Comparison of ENCODE assay signal across 8 cellular contexts in the genomic region with DNA sequence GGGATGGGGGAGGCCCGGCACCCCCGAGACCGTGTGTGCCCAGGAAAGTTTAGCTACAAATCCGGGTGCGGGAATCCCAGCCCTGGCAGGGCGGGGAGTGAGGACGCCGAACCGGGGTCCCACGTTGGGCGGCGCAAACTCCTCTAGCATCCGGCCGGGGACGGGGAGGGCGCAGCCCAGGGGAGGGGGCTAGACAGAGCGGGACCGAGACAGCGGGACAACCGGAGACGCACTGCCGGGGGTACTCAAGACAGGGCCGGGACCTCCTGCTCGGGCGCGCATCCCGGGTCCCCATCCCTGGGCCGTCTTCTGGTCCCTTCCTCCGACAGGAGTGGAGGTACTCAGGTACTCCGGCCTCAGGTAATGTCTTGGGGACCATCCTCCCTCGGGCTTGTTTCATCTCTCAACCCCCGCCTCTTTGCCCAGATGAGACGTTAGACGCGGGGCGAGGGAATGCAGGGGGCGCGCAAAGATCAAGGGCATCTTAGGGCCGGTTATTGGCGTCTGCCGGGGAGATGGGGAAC. TPM values are rescaled to one million over a fixed set of nuclear protein-coding genes. Genes with fewer than 3 reads are reported as not detected.
DNase-seq lines count a peak whose midpoint lies in the region; ATAC-seq, FAIRE-seq and TF ChIP-seq lines count a peak whose summit lies in the region.

No MANE protein-coding gene starts in this region.

- TF ChIP-seq CTCF in A549 (IDR thresholded peaks at IDR 0.05): no peak
- no peak for TF ChIP-seq CTCF in kidney epithelial cell (IDR thresholded peaks at IDR 0.05; ENCODE audit: insufficient read depth, low read length, poor library complexity, severe bottlenecking)
- TF ChIP-seq CTCF in tibial nerve (IDR thresholded peaks at IDR 0.05): no peak

- peaks cover 14% of the 10 kb centered on the region for H3K4me1 Mint-ChIP-seq in activated naive CD8-positive, alpha-beta T cell (ENCODE audit: low read depth)

- CTCF ChIA-PET in A549 (lab: Yijun Ruan, JAX): interaction anchor here (1.2 to 2.5 kb wide), 9 partner anchors 11 to 453 kb away, joined by 3 to 16 read pairs (median 5); no protein-coding TSS in a partner anchor
- CTCF ChIA-PET in HEK293T (lab: Yijun Ruan, JAX): no interaction called here

- DNase-seq in A549 (ENCODE audit: low read depth in 1 of 2, low spot score in 1 of 2) (no peak), HEK293T (ENCODE audit: extremely low spot score) (peak; percentile 13), kidney epithelial cell (ENCODE audit: low read depth) (no peak), tibial nerve (ENCODE audit: low spot score in 2 of 2) (no peak), NOMO-1 treated with dmso at 0.1 percent for 144 hours (lab: John Stamatoyannopoulos, UW; ENCODE audit: unreplicated experiment) (no peak)

- TF ChIP-seq POLR2A in A549 (IDR thresholded peaks at IDR 0.05; ENCODE audit: low read length) (no peak), tibial nerve (IDR thresholded peaks at IDR 0.05) (no peak)

- peak overlapping the region; percentile 93 for H3K4me2 ChIP-seq in A549

- peaks cover 27% of the 10 kb centered on the region for H3K27me3 ChIP-seq in kidney epithelial cell (ENCODE audit: control insufficient read depth, insufficient read depth, low read length)
- no peaks in the 10 kb centered on the region for H3K27me3 ChIP-seq in tibial nerve

- H3K4me1 ChIP-seq in A549 (peaks cover 7% of the 10 kb centered on the region; the same call in 2 of the 3 replicates), tibial nerve (peaks cover 0 to 18% (median 4%) of the 10 kb centered on the region in 4 donors)

- peak overlapping the region; percentile 72 for H3K4me3 Mint-ChIP-seq in activated naive CD8-positive, alpha-beta T cell

- ATAC-seq in A549: 0 out of 6 replicates have a peak, but pooled peaks of 1 of the 2 experiments have one; percentile 4
- no peak for ATAC-seq in HG02588 (IDR thresholded peaks at IDR 0.05; ENCODE audit: unreplicated experiment)
- no peak for ATAC-seq in HG03025 (IDR thresholded peaks at IDR 0.05; ENCODE audit: low FRiP score, unreplicated experiment)

- peaks cover 10% of the 10 kb centered on the region for H3K27me3 Mint-ChIP-seq in activated naive CD8-positive, alpha-beta T cell

- no peaks in the 10 kb centered on the region for H3K36me3 ChIP-seq in kidney epithelial cell (ENCODE audit: control insufficient read depth, insufficient read depth, low read length)
- H3K36me3 ChIP-seq in tibial nerve: no peaks in the 10 kb centered on the region

- H3K9me3 ChIP-seq in A549 (no peaks in the 10 kb centered on the region), tibial nerve (no peaks in the 10 kb centered on the region)

- no peak for FAIRE-seq in A549 (lab: Jason Lieb, UNC)

- POLR2A ChIA-PET in A549 (lab: Yijun Ruan, JAX) (no interaction called here), HEK293T (lab: Yijun Ruan, JAX) (interaction anchor here (0.6 to 0.9 kb wide), 2 partner anchors 7 to 11 kb away, joined by 3 read pairs; no protein-coding TSS in a partner anchor)

- H3K27ac ChIP-seq in A549: peak overlapping the region in 1 of 2 experiments; percentile 42; a peak in 3 of 6 replicates
- peak overlapping the region in 1 of 4 donors; percentile 60 for H3K27ac ChIP-seq in tibial nerve

- 35% methylated on average over 29 of the region's 41 CpGs for WGBS in A549 (ENCODE audit: missing lambda C conversion rate)
- WGBS in tibial nerve, 2 donors: 7 to 8% methylated on average over 19 to 37 of the region's 41 CpGs

- no peak for TF ChIP-seq RAD21 in A549 (conservative IDR thresholded peaks at IDR 0.05 in 1 of 2, IDR thresholded peaks at IDR 0.05 in 1 of 2)

- no peaks in the 10 kb centered on the region for H3K9me3 Mint-ChIP-seq in activated naive CD8-positive, alpha-beta T cell (ENCODE audit: low read depth)

- H3K27ac Mint-ChIP-seq in activated naive CD8-positive, alpha-beta T cell: no peak overlapping the region

- TF ChIP-seq EP300 in A549 (IDR thresholded peaks at IDR 0.05): no peak
- no peak for TF ChIP-seq EP300 in tibial nerve (IDR thresholded peaks at IDR 0.05)

- H3K4me3 ChIP-seq in A549: peak overlapping the region; percentile 56
- peak overlapping the region; percentile 32 for H3K4me3 ChIP-seq in kidney epithelial cell (ENCODE audit: low read depth, low read length)
- peak overlapping the region; percentile 39 to 76 (median 54) for H3K4me3 ChIP-seq in tibial nerve

- H3K36me3 Mint-ChIP-seq in activated naive CD8-positive, alpha-beta T cell: no peaks in the 10 kb centered on the region

TF ChIP-seq in A549, 52 proteins besides CTCF, POLR2A, EP300 and RAD21 (continues in another document):
- TF ChIP-seq USF2 (IDR thresholded peaks at IDR 0.05) (no peak), SREBF2 (IDR thresholded peaks at IDR 0.05) (no peak), FOXS1 (CRISPR knock-in tag; IDR thresholded peaks at IDR 0.05) (no peak), CBX8 (IDR thresholded peaks at IDR 0.05) (no peak), HOXB13 (CRISPR knock-in tag; IDR thresholded peaks at IDR 0.05; ENCODE audit: low read depth) (no peak), SMC3 (IDR thresholded peaks at IDR 0.05) (no peak)
- TF ChIP-seq, protein P1, sequence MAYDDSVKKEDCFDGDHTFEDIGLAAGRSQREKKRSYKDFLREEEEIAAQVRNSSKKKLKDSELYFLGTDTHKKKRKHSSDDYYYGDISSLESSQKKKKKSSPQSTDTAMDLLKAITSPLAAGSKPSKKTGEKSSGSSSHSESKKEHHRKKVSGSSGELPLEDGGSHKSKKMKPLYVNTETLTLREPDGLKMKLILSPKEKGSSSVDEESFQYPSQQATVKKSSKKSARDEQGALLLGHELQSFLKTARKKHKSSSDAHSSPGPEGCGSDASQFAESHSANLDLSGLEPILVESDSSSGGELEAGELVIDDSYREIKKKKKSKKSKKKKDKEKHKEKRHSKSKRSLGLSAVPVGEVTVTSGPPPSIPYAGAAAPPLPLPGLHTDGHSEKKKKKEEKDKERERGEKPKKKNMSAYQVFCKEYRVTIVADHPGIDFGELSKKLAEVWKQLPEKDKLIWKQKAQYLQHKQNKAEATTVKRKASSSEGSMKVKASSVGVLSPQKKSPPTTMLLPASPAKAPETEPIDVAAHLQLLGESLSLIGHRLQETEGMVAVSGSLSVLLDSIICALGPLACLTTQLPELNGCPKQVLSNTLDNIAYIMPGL (CRISPR knock-in tag; IDR thresholded peaks at IDR 0.05; ENCODE audit: borderline replicate concordance): no peak

TF ChIP-seq in HEK293T, 16 proteins besides CTCF, POLR2A, EP300 and RAD21:
- no peak for TF ChIP-seq TARDBP (IDR thresholded peaks at IDR 0.05)
- TF ChIP-seq LEF1 (IDR thresholded peaks at IDR 0.05; ENCODE audit: borderline replicate concordance): no peak
- no peak for TF ChIP-seq SP1 (IDR thresholded peaks at IDR 0.05)
- TF ChIP-seq HDGF (IDR thresholded peaks at IDR 0.05; ENCODE audit: borderline replicate concordance): no peak

RNA-seq across cellular contexts. Expression of gene PDZD2, which starts 0.6 kb away (rescaled TPM):
- polyA plus RNA-seq in A549 (2011; rRNA removed) (0.09 and 0.12 TPM in 2 replicates), A549 (2017; fragmentation: RNase III; extraction: RNeasy Plus Mini Kit Qiagen cat#74134 plus additional on column Dnase treatment) (0.06 to 0.09 TPM (median 0.07 TPM) in 3 replicates)
- polyA plus RNA-seq in A549 (2012; cell fraction: cytosol; rRNA removed): under 0.01 and 0.04 TPM in 2 replicates
- polyA plus RNA-seq in A549 (2012; cell fraction: nucleus; rRNA removed): 0.01 TPM in 1 of 2 replicates, not detected in the other
- polyA minus RNA-seq in A549 (2011; rRNA and poly(A)+ RNA removed): 0.04 and 0.05 TPM in 2 replicates
- total RNA-seq in kidney epithelial cell (5.5 and 6.7 TPM in 2 replicates), tibial nerve (100 to 1,000 TPM; 102 to 153 (median 117) TPM)

Comparison
In these comparisons a context has a peak if more than half of its experiments do, and no peak if none do; other contexts are left out.
1. RNA of gene PDZD2, which starts 0.6 kb away (total RNA-seq): 102 to 153 TPM in tibial nerve; 5.5 to 6.7 TPM in kidney epithelial cell; every median in the first group is over 10 times any median in the second.
2. Peak in every context shown above with its lines, with median percentiles within 50 percentile points of each other: H3K4me3 ChIP-seq.